Comparison of ENCODE assay signal across 34 cellular contexts in genomic region chr10:8844141-8844540, GRCh38.
"Had no signal": no experiment of that assay in that cellular context is flagged by ENCODE, and none has a peak within 500 bp of the region (broad histone marks: within the 10 kb centered on the region; RNA-seq: fewer than 3 reads in every experiment).

No MANE protein-coding gene starts in this region.

- H3K27ac ChIP-seq: KMS-11 had no signal

- H3K4me3 ChIP-seq: MG63 had no signal

- H3K27me3 ChIP-seq: MG63 had no signal

- H3K9me3 ChIP-seq: MG63 had no signal

- H3K36me3 ChIP-seq: MG63 had no signal

- H3K9ac ChIP-seq: KMS-11 had no signal

- DNase-seq: Karpas-422, Kasumi-1, KBM-7, KG1, MG63, MM.1S, MV-4-11, NCI-H1048, NCI-H1092, NCI-H1092 treated with DMSO at 0.1 percent for 48 hours, NCI-H1105, NCI-H1105 treated with DMSO at 0.1 percent for 48 hours, NCI-H1417, NCI-H1417 treated with DMSO at 0.1 percent for 48 hours, NCI-H1436, NCI-H1436 treated with DMSO at 0.1 percent for 48 hours, NCI-H146, NCI-H1694, NCI-H1694 treated with DMSO at 0.1 percent for 48 hours, NCI-H187, NCI-H187 treated with DMSO at 0.1 percent for 48 hours, NCI-H1930, NCI-H2029 treated with DMSO at 0.1 percent for 48 hours, NCI-H2081, NCI-H2081 treated with DMSO at 0.1 percent for 48 hours, NCI-H2107, NCI-H2171, NCI-H2171 treated with DMSO at 0.1 percent for 48 hours, NCI-H2227 treated with DMSO at 0.1 percent for 48 hours, NCI-H345, NCI-H446, NCI-H446 treated with DMSO at 0.1 percent for 48 hours, NCI-H510A had no signal

- H3K4me2 ChIP-seq: KMS-11 had no signal
